8 cellular contexts compared by ENCODE assay signal in genomic region chrX:154396948-154397887, GRCh38. TPM values are rescaled to one million over a fixed set of nuclear protein-coding genes. Genes with fewer than 3 reads are reported as not detected.
DNase-seq lines count a peak whose midpoint lies in the region; ATAC-seq and TF ChIP-seq lines count a peak whose summit lies in the region.

No MANE protein-coding gene starts in this region.

- H3K4me3 ChIP-seq in WERI-Rb-1 (ENCODE audit: low read depth, low read length): peak overlapping the region; percentile 66
- peak overlapping the region; percentile 52 to 90 (median 74) for H3K4me3 ChIP-seq in dorsolateral prefrontal cortex
- peak overlapping the region; percentile 74 for H3K4me3 ChIP-seq in lower lobe of right lung

- H3K36me3 ChIP-seq in WERI-Rb-1: peaks cover 40% of the 10 kb centered on the region
- peaks cover 27% of the 10 kb centered on the region for H3K36me3 ChIP-seq in lower lobe of right lung

- H3K27ac ChIP-seq in WERI-Rb-1 (peak overlapping the region; percentile 99), dorsolateral prefrontal cortex (peak overlapping the region; percentile 82 to 99 (median 96)), lower lobe of right lung (peak overlapping the region; percentile 99)

- H3K9me3 ChIP-seq in WERI-Rb-1 (ENCODE audit: severe bottlenecking) (no peaks in the 10 kb centered on the region), lower lobe of right lung (no peaks in the 10 kb centered on the region)

- no peaks in the 10 kb centered on the region for H3K27me3 ChIP-seq in WERI-Rb-1 (ENCODE audit: insufficient read depth, low read depth, severe bottlenecking)
- peaks cover 0 to 42% (median 0%) of the 10 kb centered on the region in 45 donors for H3K27me3 ChIP-seq in dorsolateral prefrontal cortex
- H3K27me3 ChIP-seq in lower lobe of right lung (ENCODE audit: low read depth): no peaks in the 10 kb centered on the region

- TF ChIP-seq CTCF in WERI-Rb-1 (IDR thresholded peaks at IDR 0.05; ENCODE audit: low read depth, low read length): no peak
- peak in 1 of 56 donors; percentile 2 for TF ChIP-seq CTCF in dorsolateral prefrontal cortex (IDR thresholded peaks at IDR 0.05 in 54 of 56, conservative IDR thresholded peaks at IDR 0.05 in 2 of 56; ENCODE audit: low read depth in 1 of 56, partially characterized antibody in 56 of 56)
- no peak for TF ChIP-seq CTCF in lower lobe of right lung (IDR thresholded peaks at IDR 0.05)

- intact Hi-C loops in dorsolateral prefrontal cortex (cut with DNase I): loop anchor here (5.0 kb wide), 2 partner anchors 35 to 40 kb away; partner anchors contain the start of gene GDI1 (in 1 of the 2)
- intact Hi-C loops in lower lobe of right lung (cut with DNase I): no loop called here

- H3K4me1 ChIP-seq in lower lobe of right lung: peaks cover 14% of the 10 kb centered on the region

- DNase-seq in NCI-H2107 treated with DMSO at 0.1 percent for 48 hours (lab: John Stamatoyannopoulos, UW; ENCODE audit: unreplicated experiment) (peak; percentile 30), NCI-H2107 (lab: John Stamatoyannopoulos, UW) (no peak), NCI-H1105 (lab: John Stamatoyannopoulos, UW) (peak; percentile 57), WERI-Rb-1 (peak; percentile 91), dorsolateral prefrontal cortex (peak in 8 of 10 donors; percentile 27 to 72 (median 51)), lower lobe of right lung (peak; percentile 86)
- DNase-seq in stimulated activated CD8-positive, alpha-beta memory T cell treated with anti-CD3 and anti-CD28 coated beads, Interleukin-15, amount 100 ng/mL, for 24 hours (ENCODE audit: low read depth): peak; percentile 42

- ATAC-seq in HG02678 (IDR thresholded peaks at IDR 0.05; ENCODE audit: unreplicated experiment) (peak; percentile 67), lower lobe of right lung (peak; percentile 88 to 90)

RNA-seq across cellular contexts. Expression of gene RPL10, which starts 1.0 kb away (rescaled TPM):
- total RNA-seq in dorsolateral prefrontal cortex (1,000 to 10,000 TPM in 1 of 120 experiments, 100 to 1,000 TPM in 119; 412 to 1,036 (median 652) TPM), lower lobe of right lung (2,678 TPM)

RNA-seq across cellular contexts. Expression of gene DNASE1L1, which starts 11.8 kb away (rescaled TPM):
- total RNA-seq in dorsolateral prefrontal cortex: 10 to 100 TPM in 118 of 120 experiments, 1 to 10 TPM in 2; 8.0 to 29.0 (median 17.4) TPM
- total RNA-seq in lower lobe of right lung: 36.1 TPM

RNA-seq across cellular contexts. Expression of gene TAFAZZIN, which starts 14.1 kb away (rescaled TPM):
- total RNA-seq in dorsolateral prefrontal cortex (100 to 1,000 TPM in 4 of 120 experiments, 10 to 100 TPM in 116; 35.6 to 127 (median 62.3) TPM), lower lobe of right lung (47.8 TPM)

RNA-seq across cellular contexts. Expression of gene EMD, which starts 18.1 kb away (rescaled TPM):
- total RNA-seq in dorsolateral prefrontal cortex (10 to 100 TPM; 21.9 to 72.7 (median 41.5) TPM), lower lobe of right lung (50.9 TPM)

RNA-seq across cellular contexts. Expression of gene FLNA, which starts 22.8 kb away (rescaled TPM):
- total RNA-seq in dorsolateral prefrontal cortex (100 to 1,000 TPM in 68 of 120 experiments, 10 to 100 TPM in 52; 48.9 to 557 (median 107) TPM), lower lobe of right lung (1,080 TPM)
